Comparison of ENCODE assay signal across 23 cellular contexts in the genomic region with DNA sequence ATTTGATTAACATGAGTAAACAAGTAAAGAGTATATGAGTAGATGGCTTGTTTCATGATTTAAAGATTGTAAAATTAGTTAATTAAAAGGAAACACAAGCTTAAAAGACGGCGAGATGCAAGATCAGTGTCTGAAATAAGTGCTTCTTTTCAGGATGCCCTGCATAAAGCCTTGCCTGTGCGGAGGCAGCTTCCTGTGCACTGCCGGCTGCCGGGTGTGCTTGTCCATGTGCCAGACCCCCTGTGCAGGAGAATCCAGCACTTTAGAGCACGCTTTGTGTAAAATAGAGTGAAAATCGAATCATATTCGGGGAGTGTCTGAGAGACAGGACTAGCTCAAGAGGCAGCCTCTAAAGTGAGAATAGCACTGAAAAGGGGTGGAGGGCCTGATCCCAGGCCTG.
DNase-seq lines count a peak whose midpoint lies in the region; ATAC-seq, FAIRE-seq and TF ChIP-seq lines count a peak whose summit lies in the region.
"Had no signal": no experiment of that assay in that cellular context is flagged by ENCODE, and none has a peak within 500 bp of the region (broad histone marks: within the 10 kb centered on the region; RNA-seq: fewer than 3 reads in every experiment).

No MANE protein-coding gene starts in this region.

- FAIRE-seq in astrocyte (lab: Jason Lieb, UNC) = no peak
- FAIRE-seq: A549, D721Med, G401.6, GM12891, GM19239 had no signal

- DNase-seq in A673 (ENCODE audit: low spot score) (peak; percentile 3), astrocyte (ENCODE audit: low read depth) (no peak), globus pallidus (ENCODE audit: low spot score) (peak; percentile 6), pons (ENCODE audit: low spot score) (peak; percentile 9), foreskin fibroblast (no peak)
- no peak for DNase-seq in effector memory CD8-positive, alpha-beta T cell
- DNase-seq: ACHN; Caco-2; Calu3; CD4-positive, alpha-beta T cell; CD8-positive, alpha-beta T cell; DMS79 treated with DMSO at 0.1 percent for 48 hours; GF-D8 had no signal

- no peak overlapping the region for H3K4me2 ChIP-seq in astrocyte (ENCODE audit: low read length)
- H3K4me2 ChIP-seq: A549; BLaER1 treated with 17β-estradiol and CSF1 and Interleukin-3, amounts not matched to agents 10 nM and 100 nM had no signal

- BruUV-seq in A673 (replicated peaks; lab: Mats Ljungman, UMichigan) = no TSS peak

- no peak overlapping the region for H3K4me3 ChIP-seq in A673 (ENCODE audit: low read depth, low read length, poor library complexity, severe bottlenecking)
- H3K4me3 ChIP-seq in astrocyte (ENCODE audit: insufficient read depth, low read depth, low read length) = no peak overlapping the region
- no peak overlapping the region for H3K4me3 ChIP-seq in foreskin fibroblast (ENCODE audit: low read depth in 1 of 2, low read length in 2 of 2)
- H3K4me3 ChIP-seq: A549; BLaER1 treated with 17β-estradiol and CSF1 and Interleukin-3, amounts not matched to agents 10 nM and 100 nM had no signal

- no peaks in the 10 kb centered on the region for H3K9me3 ChIP-seq in A673 (ENCODE audit: low read depth, low read length, poor library complexity, severe bottlenecking)
- no peaks in the 10 kb centered on the region for H3K9me3 ChIP-seq in astrocyte (ENCODE audit: insufficient read depth, low read depth, low read length)
- H3K9me3 ChIP-seq: A549; BLaER1 treated with 17β-estradiol and CSF1 and Interleukin-3, amounts not matched to agents 10 nM and 100 nM; Caco-2 had no signal

- peak overlapping the region; percentile 41 for H2AFZ ChIP-seq in astrocyte (ENCODE audit: low read depth, low read length)

- H3K4me1 ChIP-seq in A673 (ENCODE audit: insufficient read depth, low read length, poor library complexity, severe bottlenecking) = no peaks in the 10 kb centered on the region
- H3K4me1 ChIP-seq in astrocyte (ENCODE audit: insufficient read depth, low read length) = no peaks in the 10 kb centered on the region
- H3K4me1 ChIP-seq: A549; BLaER1 treated with 17β-estradiol and CSF1 and Interleukin-3, amounts not matched to agents 10 nM and 100 nM; Caco-2 had no signal

- ATAC-seq in HG03095 (IDR thresholded peaks at IDR 0.05; ENCODE audit: unreplicated experiment) = no peak
- ATAC-seq in effector memory CD8-positive, alpha-beta T cell (replicated peaks) = no peak
- ATAC-seq: A549; CD8-positive, alpha-beta T cell had no signal

- H3K4me1 Mint-ChIP-seq in astrocyte (ENCODE audit: low read depth, unreplicated experiment) = peaks cover 2% of the 10 kb centered on the region
- H3K4me1 Mint-ChIP-seq in effector memory CD8-positive, alpha-beta T cell (ENCODE audit: low read depth in 2 of 2) = no peaks in the 10 kb centered on the region
- H3K4me1 Mint-ChIP-seq: B cell had no signal

- H3K27ac ChIP-seq in A673 (ENCODE audit: low read depth, low read length, poor library complexity, severe bottlenecking) (no peak overlapping the region), astrocyte (ENCODE audit: low read depth, low read length) (no peak overlapping the region)
- H3K27ac ChIP-seq: 22Rv1; A549; BLaER1 treated with 17β-estradiol and CSF1 and Interleukin-3, amounts not matched to agents 10 nM and 100 nM; C4-2B had no signal

- no peaks in the 10 kb centered on the region for H3K79me2 ChIP-seq in astrocyte (ENCODE audit: insufficient read depth, low read length)

- no peak overlapping the region for H3K4me3 Mint-ChIP-seq in astrocyte (ENCODE audit: unreplicated experiment)
- no peak overlapping the region for H3K4me3 Mint-ChIP-seq in effector memory CD8-positive, alpha-beta T cell
- H3K4me3 Mint-ChIP-seq: B cell; CD4-positive, alpha-beta T cell; CD8-positive, alpha-beta T cell had no signal

- H3K27me3 Mint-ChIP-seq in astrocyte (ENCODE audit: low read depth, unreplicated experiment) = peaks cover 2% of the 10 kb centered on the region
- no peaks in the 10 kb centered on the region for H3K27me3 Mint-ChIP-seq in effector memory CD8-positive, alpha-beta T cell
- H3K27me3 Mint-ChIP-seq: CD4-positive, alpha-beta T cell had no signal

- H3K36me3 Mint-ChIP-seq in astrocyte (ENCODE audit: low read depth, unreplicated experiment) = no peaks in the 10 kb centered on the region
- no peaks in the 10 kb centered on the region for H3K36me3 Mint-ChIP-seq in effector memory CD8-positive, alpha-beta T cell (ENCODE audit: insufficient read depth)
- H3K36me3 Mint-ChIP-seq: CD8-positive, alpha-beta T cell had no signal

- H3K27me3 ChIP-seq in A673 (replicated peaks; ENCODE audit: insufficient read depth, low read depth, low read length, poor library complexity) (peaks cover 15% of the 10 kb centered on the region), astrocyte (ENCODE audit: insufficient read depth, low read length) (no peaks in the 10 kb centered on the region)
- H3K27me3 ChIP-seq: BLaER1 treated with 17β-estradiol and CSF1 and Interleukin-3, amounts not matched to agents 10 nM and 100 nM had no signal

- intact Hi-C loops in A673 (cut with micrococcal nuclease; ENCODE audit: unreplicated experiment) = no loop called here

- no peaks in the 10 kb centered on the region for H4K20me1 ChIP-seq in astrocyte (ENCODE audit: insufficient read depth, low read length)
- H4K20me1 ChIP-seq: BLaER1 treated with 17β-estradiol and CSF1 and Interleukin-3, amounts not matched to agents 10 nM and 100 nM had no signal

- TF ChIP-seq CTCF in A673 (conservative IDR thresholded peaks at IDR 0.05; ENCODE audit: low read depth, low read length) = no peak
- TF ChIP-seq CTCF in astrocyte (IDR thresholded peaks at IDR 0.05; ENCODE audit: insufficient read depth, low read depth, low read length) = no peak
- no peak for TF ChIP-seq CTCF in foreskin fibroblast (IDR thresholded peaks at IDR 0.05; ENCODE audit: low read depth, low read length)

- no peak overlapping the region for H3K27ac Mint-ChIP-seq in astrocyte (ENCODE audit: unreplicated experiment)
- no peak overlapping the region for H3K27ac Mint-ChIP-seq in effector memory CD8-positive, alpha-beta T cell
- H3K27ac Mint-ChIP-seq: B cell; CD4-positive, alpha-beta T cell; CD8-positive, alpha-beta T cell had no signal

- CTCF ChIA-PET in A673 (lab: Charles Lee) = no interaction called here

- H3K36me3 ChIP-seq in A673 (ENCODE audit: insufficient read depth, low read length, poor library complexity, severe bottlenecking) (no peaks in the 10 kb centered on the region), astrocyte (ENCODE audit: insufficient read depth, low read length) (no peaks in the 10 kb centered on the region)
- H3K36me3 ChIP-seq: BLaER1 treated with 17β-estradiol and CSF1 and Interleukin-3, amounts not matched to agents 10 nM and 100 nM had no signal

- peaks cover 1% of the 10 kb centered on the region for H3K9me3 Mint-ChIP-seq in astrocyte (ENCODE audit: unreplicated experiment)
- H3K9me3 Mint-ChIP-seq in effector memory CD8-positive, alpha-beta T cell = peaks cover 18 to 20% of the 10 kb centered on the region in 2 donors
- H3K9me3 Mint-ChIP-seq: CD8-positive, alpha-beta T cell had no signal

- no peak overlapping the region for H3K9ac ChIP-seq in astrocyte (ENCODE audit: low read length)
- H3K9ac ChIP-seq: BLaER1 treated with 17β-estradiol and CSF1 and Interleukin-3, amounts not matched to agents 10 nM and 100 nM had no signal

- POLR2A ChIA-PET in A673 (lab: Charles Lee; ENCODE audit: low non-redundant PET) = no interaction called here

Comparison
In these comparisons a context has a peak if more than half of its experiments do, and no peak if none do; other contexts are left out.
1. DNase-seq: peak in A673 (single experiment), globus pallidus (single experiment) and pons (single experiment); none in astrocyte (single experiment), foreskin fibroblast (0 of 2) and effector memory CD8-positive, alpha-beta T cell (0 of 3).